Comparison of ENCODE assay signal across 28 cellular contexts in genomic region chr6:36860126-36860525, GRCh38. TPM values are rescaled to one million over a fixed set of nuclear protein-coding genes. Genes with fewer than 3 reads are reported as not detected.
"Had no signal": no experiment of that assay in that cellular context is flagged by ENCODE, and none has a peak within 500 bp of the region (broad histone marks: within the 10 kb centered on the region; RNA-seq: fewer than 3 reads in every experiment).

No MANE protein-coding gene starts in this region.

- H3K9me3 Mint-ChIP-seq: activated CD4-positive, alpha-beta T cell treated with anti-CD3 and anti-CD28 coated beads, Interleukin-2, amount 10 ng/mL, durations not matched to agents 24 days and 14 days; activated CD8-positive, alpha-beta T cell treated with anti-CD3 and anti-CD28 coated beads for 36 hours; activated naive CD4-positive, alpha-beta T cell treated with anti-CD3 and anti-CD28 coated beads for 36 hours; activated naive CD4-positive, alpha-beta T cell treated with anti-CD3 and anti-CD28 coated beads, Interleukin-2, amount 50 U/mL, for 72 hours; activated T-cell treated with anti-CD3 and anti-CD28 coated beads, Interleukin-2, amount 50 U/mL, for 4 hours; activated T-helper 1 cell treated with anti-CD3 and anti-CD28 coated beads, Interleukin-12 subunit alpha, Interleukin-12 subunit beta, Interleukin-2, Interleukin-4 antibody, amounts not matched to agents 30 ng/mL and 10 ng/mL and 1 ng/mL, durations not matched to agents 14 hours and 24 hours and 36 hours; T-cell had no signal

- H3K4me3 Mint-ChIP-seq: activated CD4-positive, alpha-beta T cell treated with anti-CD3 and anti-CD28 coated beads, Interleukin-2, amount 10 ng/mL, durations not matched to agents 24 days and 14 days; activated CD8-positive, alpha-beta T cell treated with anti-CD3 and anti-CD28 coated beads for 36 hours; activated naive CD4-positive, alpha-beta T cell treated with anti-CD3 and anti-CD28 coated beads for 36 hours; activated T-cell treated with anti-CD3 and anti-CD28 coated beads, Interleukin-2, amount 50 U/mL, for 4 hours; activated T-helper 1 cell treated with anti-CD3 and anti-CD28 coated beads, Interleukin-12 subunit alpha, Interleukin-12 subunit beta, Interleukin-2, Interleukin-4 antibody, amounts not matched to agents 30 ng/mL and 10 ng/mL and 1 ng/mL, durations not matched to agents 14 hours and 24 hours and 36 hours; T-cell; T-helper 17 cell had no signal

- ATAC-seq: activated CD8-positive, alpha-beta T cell treated with anti-CD3 and anti-CD28 coated beads for 36 hours; activated naive CD4-positive, alpha-beta T cell treated with anti-CD3 and anti-CD28 coated beads, Interleukin-2, amount 50 U/mL, for 72 hours; activated T-cell treated with anti-CD3 and anti-CD28 coated beads, Interleukin-2, amount 50 U/mL, for 4 hours; body of pancreas; K562; SK-N-SH treated with all-trans-retinoic acid at 6 μM for 48 hours; T-cell; T-helper 17 cell had no signal

- H3K36me3 ChIP-seq: adrenal gland, Peyer's patch had no signal

- H3K4me3 ChIP-seq: adrenal gland, body of pancreas, K562, Peyer's patch had no signal

- DNase-seq: activated CD4-positive, alpha-beta T cell treated with anti-CD3 and anti-CD28 coated beads, Interleukin-2, amount 10 ng/mL, durations not matched to agents 24 days and 14 days; activated CD4-positive, alpha-beta T cell treated with anti-CD3 and anti-CD28 coated beads, Interleukin-2, amount 50 U/mL, for 4 hours; activated CD8-positive, alpha-beta T cell treated with anti-CD3 and anti-CD28 coated beads for 36 hours; activated gamma-delta T cell treated with Interleukin-2 at 50 U/mL for 16 hours; activated naive CD4-positive, alpha-beta T cell treated with anti-CD3 and anti-CD28 coated beads for 36 hours; activated T-cell treated with anti-CD3 and anti-CD28 coated beads for 4 hours; activated T-cell treated with anti-CD3 and anti-CD28 coated beads, Interleukin-2, amount 50 U/mL, for 4 hours; body of pancreas; central memory CD4-positive, alpha-beta T cell; NCI-H1105; NCI-H1417 treated with DMSO at 0.1 percent for 48 hours; NCI-H1930; NCI-H2081 treated with DMSO at 0.1 percent for 48 hours; NCI-H345; NCI-H524 treated with DMSO at 0.1 percent for 48 hours; Peyer's patch; RPMI8226; SIG-M5; T-cell; T-helper 17 cell; T1000; WERI-Rb-1 had no signal

- H3K4me1 ChIP-seq: Peyer's patch had no signal

- H3K9me3 ChIP-seq: adrenal gland, body of pancreas, Peyer's patch had no signal

- H3K27ac Mint-ChIP-seq: activated CD4-positive, alpha-beta T cell treated with anti-CD3 and anti-CD28 coated beads, Interleukin-2, amount 10 ng/mL, durations not matched to agents 24 days and 14 days; activated CD8-positive, alpha-beta T cell treated with anti-CD3 and anti-CD28 coated beads for 36 hours; activated naive CD4-positive, alpha-beta T cell treated with anti-CD3 and anti-CD28 coated beads for 36 hours; activated T-helper 1 cell treated with anti-CD3 and anti-CD28 coated beads, Interleukin-12 subunit alpha, Interleukin-12 subunit beta, Interleukin-2, Interleukin-4 antibody, amounts not matched to agents 30 ng/mL and 10 ng/mL and 1 ng/mL, durations not matched to agents 14 hours and 24 hours and 36 hours; T-cell; T-helper 17 cell had no signal

- H3K27ac ChIP-seq: body of pancreas, Peyer's patch, WERI-Rb-1 had no signal

- H3K27me3 ChIP-seq: adrenal gland, body of pancreas, Peyer's patch had no signal

- H3K27me3 Mint-ChIP-seq: activated CD4-positive, alpha-beta T cell treated with anti-CD3 and anti-CD28 coated beads, Interleukin-2, amount 10 ng/mL, durations not matched to agents 24 days and 14 days; activated CD8-positive, alpha-beta T cell treated with anti-CD3 and anti-CD28 coated beads for 36 hours; T-cell; T-helper 17 cell had no signal

RNA-seq across cellular contexts. Expression of gene CPNE5, which starts 20.9 kb away (rescaled TPM):
- total RNA-seq: bronchial epithelial cell had no signal
